Comparison of ENCODE assay signal across 8 cellular contexts in the genomic region with DNA sequence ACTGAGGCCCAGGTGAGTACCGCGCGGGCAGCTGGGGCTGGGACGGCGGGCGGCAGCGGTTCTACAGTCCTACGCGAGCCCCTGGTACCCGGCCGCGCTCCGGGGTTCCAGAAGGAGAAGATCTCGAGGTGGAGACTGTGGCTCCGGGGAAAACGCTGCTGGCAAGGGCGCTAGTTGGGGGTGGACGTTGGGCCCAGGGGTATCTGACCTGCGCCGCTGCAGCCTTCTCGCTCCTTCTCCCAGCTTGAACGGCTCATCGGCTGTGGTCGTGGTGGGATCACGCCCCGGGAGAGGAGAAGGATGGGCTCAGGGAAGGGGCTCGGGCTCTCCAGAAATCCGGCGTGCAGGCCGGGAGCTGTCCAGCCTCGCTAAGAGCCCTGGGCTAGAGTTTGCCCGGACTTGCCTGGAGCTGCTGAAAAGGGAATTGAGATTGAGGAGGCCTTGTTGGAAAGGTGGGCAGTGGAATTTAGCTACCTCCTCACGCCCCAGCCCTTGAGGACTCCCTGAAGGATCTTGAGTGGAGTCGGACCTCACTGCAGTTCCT. TPM values are rescaled to one million over a fixed set of nuclear protein-coding genes. Genes with fewer than 3 reads are reported as not detected.
A peak's percentile ranks its signal among the peaks of the same experiment; 100 is the strongest.
DNase-seq lines count a peak whose midpoint lies in the region; ATAC-seq and TF ChIP-seq lines count a peak whose summit lies in the region.

No MANE protein-coding gene starts in this region.

- H3K9me3 Mint-ChIP-seq in CD8-positive, alpha-beta T cell = no peaks in the 10 kb centered on the region

- H3K79me1 ChIP-seq in neuronal stem cell (ENCODE audit: low read depth, low read length) = peaks cover 6% of the 10 kb centered on the region

- DNase-seq in CD8-positive, alpha-beta T cell = no peak
- no peak for DNase-seq in epithelial cell of prostate (ENCODE audit: low read depth, low spot score)
- DNase-seq in neuronal stem cell (ENCODE audit: low spot score) = no peak
- no peak for DNase-seq in GF-D8 (lab: John Stamatoyannopoulos, UW)
- DNase-seq in stimulated activated CD8-positive, alpha-beta memory T cell treated with anti-CD3 and anti-CD28 coated beads, Interleukin-4, amount 100 ng/mL, for 48 hours = no peak
- DNase-seq in NCI-H2107 (lab: John Stamatoyannopoulos, UW) = no peak

- H3K27ac ChIP-seq in CD8-positive, alpha-beta T cell (ENCODE audit: low read depth, low read length) = no peak overlapping the region
- peak overlapping the region; percentile 17 for H3K27ac ChIP-seq in epithelial cell of prostate
- no peak overlapping the region for H3K27ac ChIP-seq in neuronal stem cell (replicated peaks; ENCODE audit: low read length)

- no peaks in the 10 kb centered on the region for H3K36me3 Mint-ChIP-seq in CD8-positive, alpha-beta T cell

- peak overlapping the region; percentile 30 for H2BK5ac ChIP-seq in neuronal stem cell (ENCODE audit: low read length)

- H4K91ac ChIP-seq in neuronal stem cell (ENCODE audit: low read depth, low read length, poor library complexity) = no peak overlapping the region

- H2AFZ ChIP-seq in neuronal stem cell (ENCODE audit: low read length) = peak overlapping the region; percentile 91

- no peak overlapping the region for H2BK12ac ChIP-seq in neuronal stem cell (ENCODE audit: low read length)

- ATAC-seq in CD8-positive, alpha-beta T cell = no peak
- no peak for ATAC-seq in GM19397 (IDR thresholded peaks at IDR 0.05; ENCODE audit: unreplicated experiment)

- no peaks in the 10 kb centered on the region for H3K9me3 ChIP-seq in CD8-positive, alpha-beta T cell (ENCODE audit: low read length)
- H3K9me3 ChIP-seq in neuronal stem cell (replicated peaks in 1 of 2; ENCODE audit: control insufficient read depth in 2 of 2, insufficient read depth in 1 of 2, low read depth in 1 of 2, low read length in 2 of 2) = no peaks in the 10 kb centered on the region

- H3K4me3 ChIP-seq in CD8-positive, alpha-beta T cell (ENCODE audit: low read depth, low read length) = peak overlapping the region; percentile 39
- peak overlapping the region; percentile 85 to 94 for H3K4me3 ChIP-seq in neuronal stem cell (ENCODE audit: low read length in 2 of 2)

- H2BK15ac ChIP-seq in neuronal stem cell (ENCODE audit: low read length) = peak overlapping the region; percentile 90

- H3K27ac Mint-ChIP-seq in CD8-positive, alpha-beta T cell = no peak overlapping the region

- no peak overlapping the region for H3K14ac ChIP-seq in neuronal stem cell (ENCODE audit: low read length)

- peak overlapping the region; percentile 79 for H3K4me3 Mint-ChIP-seq in CD8-positive, alpha-beta T cell

- H4K8ac ChIP-seq in neuronal stem cell (ENCODE audit: low read depth, low read length) = no peak overlapping the region

- H3K9ac ChIP-seq in neuronal stem cell (ENCODE audit: low read depth, low read length, poor library complexity) = peak overlapping the region; percentile 85

- H3K18ac ChIP-seq in neuronal stem cell (ENCODE audit: low read length) = peak overlapping the region; percentile 97

- H2AK5ac ChIP-seq in neuronal stem cell (ENCODE audit: low read depth, low read length) = peak overlapping the region; percentile 29

- H3K4me1 Mint-ChIP-seq in CD8-positive, alpha-beta T cell (ENCODE audit: low read depth) = peaks cover 11% of the 10 kb centered on the region

- TF ChIP-seq CTCF in CD8-positive, alpha-beta T cell (IDR thresholded peaks at IDR 0.05) = no peak

- peaks cover 18% of the 10 kb centered on the region for H3K27me3 Mint-ChIP-seq in CD8-positive, alpha-beta T cell (ENCODE audit: low read depth)

- peak overlapping the region; percentile 74 for H3K23ac ChIP-seq in neuronal stem cell (ENCODE audit: low read depth, low read length, poor library complexity)

- H2BK120ac ChIP-seq in neuronal stem cell (ENCODE audit: low read depth, low read length) = no peak overlapping the region

- WGBS in neuronal stem cell (ENCODE audit: extremely low coverage in 2 of 2, insufficient read length in 2 of 2, insufficient replicate concordance in 1 of 2), 2 donors = no CpG with 5 or more reads among the region's 34 CpGs

- POLR2A ChIA-PET in CD8-positive, alpha-beta T cell (lab: Charles Lee) = no interaction called here

- no peaks in the 10 kb centered on the region for H3K36me3 ChIP-seq in CD8-positive, alpha-beta T cell (ENCODE audit: insufficient read depth, low read length)
- H3K36me3 ChIP-seq in neuronal stem cell (replicated peaks in 1 of 2; ENCODE audit: control insufficient read depth in 2 of 2, insufficient read depth in 2 of 2, low read length in 2 of 2) = peaks cover 8 to 28% of the 10 kb centered on the region in 2 donors

- peaks cover 16% of the 10 kb centered on the region for H3K4me1 ChIP-seq in CD8-positive, alpha-beta T cell (ENCODE audit: insufficient read depth, low read length)
- peaks cover 40 to 49% of the 10 kb centered on the region in 2 donors for H3K4me1 ChIP-seq in neuronal stem cell (ENCODE audit: control insufficient read depth in 2 of 2, insufficient read depth in 1 of 2, low read depth in 1 of 2, low read length in 2 of 2)

- intact Hi-C loops in CD8-positive, alpha-beta T cell (cut with DNase I, micrococcal nuclease) = no loop called here

- CTCF ChIA-PET in CD8-positive, alpha-beta T cell (lab: Charles Lee) = no interaction called here

- H3K27me3 ChIP-seq in CD8-positive, alpha-beta T cell (ENCODE audit: insufficient read depth, low read length) = peaks cover 22% of the 10 kb centered on the region
- no peaks in the 10 kb centered on the region for H3K27me3 ChIP-seq in neuronal stem cell (ENCODE audit: control insufficient read depth in 3 of 3, insufficient read depth in 3 of 3, low read depth in 1 of 3, low read length in 3 of 3)

- H3K4me2 ChIP-seq in neuronal stem cell (ENCODE audit: insufficient read depth, low read length, poor library complexity, severe bottlenecking) = peak overlapping the region; percentile 96

- no peak overlapping the region for H3K4ac ChIP-seq in neuronal stem cell (ENCODE audit: low read length)

TF ChIP-seq in PFSK-1, 5 proteins besides CTCF, POLR2A, EP300 and RAD21:
- no peak for TF ChIP-seq FOXP2 (optimal IDR thresholded peaks at IDR 0.05; ENCODE audit: borderline replicate concordance, extremely low read depth, extremely low read length, insufficient read depth)
- TF ChIP-seq, protein P1, sequence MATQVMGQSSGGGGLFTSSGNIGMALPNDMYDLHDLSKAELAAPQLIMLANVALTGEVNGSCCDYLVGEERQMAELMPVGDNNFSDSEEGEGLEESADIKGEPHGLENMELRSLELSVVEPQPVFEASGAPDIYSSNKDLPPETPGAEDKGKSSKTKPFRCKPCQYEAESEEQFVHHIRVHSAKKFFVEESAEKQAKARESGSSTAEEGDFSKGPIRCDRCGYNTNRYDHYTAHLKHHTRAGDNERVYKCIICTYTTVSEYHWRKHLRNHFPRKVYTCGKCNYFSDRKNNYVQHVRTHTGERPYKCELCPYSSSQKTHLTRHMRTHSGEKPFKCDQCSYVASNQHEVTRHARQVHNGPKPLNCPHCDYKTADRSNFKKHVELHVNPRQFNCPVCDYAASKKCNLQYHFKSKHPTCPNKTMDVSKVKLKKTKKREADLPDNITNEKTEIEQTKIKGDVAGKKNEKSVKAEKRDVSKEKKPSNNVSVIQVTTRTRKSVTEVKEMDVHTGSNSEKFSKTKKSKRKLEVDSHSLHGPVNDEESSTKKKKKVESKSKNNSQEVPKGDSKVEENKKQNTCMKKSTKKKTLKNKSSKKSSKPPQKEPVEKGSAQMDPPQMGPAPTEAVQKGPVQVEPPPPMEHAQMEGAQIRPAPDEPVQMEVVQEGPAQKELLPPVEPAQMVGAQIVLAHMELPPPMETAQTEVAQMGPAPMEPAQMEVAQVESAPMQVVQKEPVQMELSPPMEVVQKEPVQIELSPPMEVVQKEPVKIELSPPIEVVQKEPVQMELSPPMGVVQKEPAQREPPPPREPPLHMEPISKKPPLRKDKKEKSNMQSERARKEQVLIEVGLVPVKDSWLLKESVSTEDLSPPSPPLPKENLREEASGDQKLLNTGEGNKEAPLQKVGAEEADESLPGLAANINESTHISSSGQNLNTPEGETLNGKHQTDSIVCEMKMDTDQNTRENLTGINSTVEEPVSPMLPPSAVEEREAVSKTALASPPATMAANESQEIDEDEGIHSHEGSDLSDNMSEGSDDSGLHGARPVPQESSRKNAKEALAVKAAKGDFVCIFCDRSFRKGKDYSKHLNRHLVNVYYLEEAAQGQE (IDR thresholded peaks at IDR 0.05; ENCODE audit: insufficient read depth in 1 of 2, low read depth in 2 of 2, low read length in 2 of 2) = peak; percentile 75 to 83

RNA-seq across cellular contexts. Expression of a gene that starts 1.1 kb away (rescaled TPM):
- total RNA-seq in CD8-positive, alpha-beta T cell = 1 to 10 TPM; 1.0 to 1.1 TPM
- not detected for polyA plus RNA-seq in PFSK-1 (2012; ENCODE audit: insufficient read length, low read depth)
- polyA plus RNA-seq in neuronal stem cell (2013, experiment 1 of 2) = 34.6 TPM
- polyA plus RNA-seq in neuronal stem cell (2013, experiment 2 of 2) = 34.4 TPM

RNA-seq across cellular contexts. Expression of a gene that starts 35.1 kb away (rescaled TPM):
- total RNA-seq in CD8-positive, alpha-beta T cell = 10 to 100 TPM; 12.8 to 14.0 TPM
- polyA plus RNA-seq in PFSK-1 (2012; ENCODE audit: insufficient read length, low read depth) = 28.8 TPM
- 52.4 TPM for polyA plus RNA-seq in neuronal stem cell (2013, experiment 1 of 2)
- 53.8 TPM for polyA plus RNA-seq in neuronal stem cell (2013, experiment 2 of 2)

RNA-seq across cellular contexts. Expression of a gene that starts 42.4 kb away (rescaled TPM):
- total RNA-seq in CD8-positive, alpha-beta T cell = 1 to 10 TPM; 5.6 to 5.9 TPM
- 35.5 TPM for polyA plus RNA-seq in PFSK-1 (2012; ENCODE audit: insufficient read length, low read depth)
- 26.5 TPM for polyA plus RNA-seq in neuronal stem cell (2013, experiment 1 of 2)
- 25.9 TPM for polyA plus RNA-seq in neuronal stem cell (2013, experiment 2 of 2)

RNA-seq across cellular contexts. Expression of a gene that starts 57.9 kb away (rescaled TPM):
- total RNA-seq in CD8-positive, alpha-beta T cell = 10 to 100 TPM; 41.7 to 42.6 TPM
- polyA plus RNA-seq in PFSK-1 (2012; ENCODE audit: insufficient read length, low read depth) = 47.9 TPM
- 53.3 TPM for polyA plus RNA-seq in neuronal stem cell (2013, experiment 1 of 2)
- polyA plus RNA-seq in neuronal stem cell (2013, experiment 2 of 2) = 50.9 TPM
